In the genomic region with DNA sequence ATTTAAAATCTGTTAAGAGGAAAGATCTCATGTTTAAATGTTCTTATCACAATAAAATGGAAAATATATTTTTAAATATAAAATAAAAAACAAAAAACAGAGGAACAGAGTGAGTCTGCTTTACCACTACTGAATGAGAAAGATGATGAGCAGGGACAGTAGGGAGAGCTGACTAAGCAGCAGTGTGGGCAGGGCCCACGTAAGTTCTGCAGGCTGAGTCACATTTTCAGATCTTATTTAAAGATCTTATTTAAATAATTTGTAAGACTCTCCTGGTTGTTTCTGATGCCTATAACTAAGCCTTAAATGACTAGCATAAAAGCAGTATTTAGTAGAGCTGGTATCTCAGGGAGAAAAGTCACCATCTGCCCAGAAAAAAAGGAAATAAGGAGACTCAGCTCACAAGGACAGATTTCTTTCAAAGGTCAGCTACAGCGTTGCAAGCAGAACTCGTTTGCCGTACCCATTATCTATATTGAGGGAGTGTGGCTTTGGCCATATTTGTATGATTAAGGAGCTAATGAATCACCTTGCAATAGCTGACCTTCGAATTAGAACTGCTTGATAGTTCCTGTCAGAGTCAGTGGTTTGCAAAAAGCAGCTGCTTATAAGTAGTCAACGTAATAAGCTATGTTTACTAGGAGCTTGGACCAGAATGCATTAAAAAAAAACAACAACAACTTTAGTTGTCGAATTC, we compare ENCODE assay signal across 11 cellular contexts.
DNase-seq lines count a peak whose midpoint lies in the region; ATAC-seq and TF ChIP-seq lines count a peak whose summit lies in the region.
"Had no signal": no experiment of that assay in that cellular context is flagged by ENCODE, and none has a peak within 500 bp of the region (broad histone marks: within the 10 kb centered on the region; RNA-seq: fewer than 3 reads in every experiment).

No MANE protein-coding gene starts in this region.

- DNase-seq in AG09309 (ENCODE audit: low read depth) (peak; percentile 17), choroid plexus epithelial cell (ENCODE audit: low read depth) (peak; percentile 34), midbrain (lab: John Stamatoyannopoulos, UW) (no peak), HT-29 (ENCODE audit: low spot score) (no peak), NCI-H345 (lab: John Stamatoyannopoulos, UW) (no peak)
- DNase-seq: dermis blood vessel endothelial cell, left cardiac atrium, substantia nigra had no signal

- no peak for TF ChIP-seq CTCF in AG09309 (IDR thresholded peaks at IDR 0.05; ENCODE audit: control insufficient read depth, insufficient read depth, low read depth, low read length, missing control alignments)
- TF ChIP-seq CTCF in choroid plexus epithelial cell (conservative IDR thresholded peaks at IDR 0.05; ENCODE audit: low read depth, low read length), result no peak

- H3K4me3 ChIP-seq in AG09309 (ENCODE audit: control insufficient read depth, low read depth, low read length) (no peak overlapping the region), choroid plexus epithelial cell (ENCODE audit: low read depth, low read length) (no peak overlapping the region)

- ATAC-seq in GM19328 (IDR thresholded peaks at IDR 0.05; ENCODE audit: unreplicated experiment) (peak; percentile 73), HG03432 (IDR thresholded peaks at IDR 0.05; ENCODE audit: unreplicated experiment) (peak; percentile 87), GM21528 (IDR thresholded peaks at IDR 0.05; ENCODE audit: low FRiP score, unreplicated experiment) (no peak)

Comparison
In these comparisons a context has a peak if more than half of its experiments do, and no peak if none do; other contexts are left out.
1. DNase-seq: peak in AG09309 (single experiment) and choroid plexus epithelial cell (single experiment); none in midbrain (single experiment), HT-29 (single experiment) and NCI-H345 (single experiment).